14 cellular contexts compared by ENCODE assay signal in the genomic region with DNA sequence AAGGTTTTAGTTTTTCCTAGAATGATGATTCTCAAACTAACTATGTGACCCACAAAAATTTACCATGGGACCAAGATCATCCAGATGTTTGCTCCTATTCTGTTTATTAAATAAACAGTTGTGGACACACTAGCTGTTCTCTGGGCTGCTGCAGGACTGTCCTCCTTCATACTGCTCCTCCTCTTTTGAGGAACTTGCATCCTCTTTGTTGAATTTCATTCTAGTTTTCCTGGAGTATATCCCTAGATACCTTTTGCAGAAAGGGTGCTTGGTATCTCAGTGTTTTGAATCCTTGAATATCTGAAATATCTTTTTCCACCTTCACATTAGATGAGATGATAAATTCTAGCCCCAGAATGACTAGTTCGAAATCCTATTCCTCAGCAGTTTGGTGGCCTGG. TPM values are rescaled to one million over a fixed set of nuclear protein-coding genes. Genes with fewer than 3 reads are reported as not detected.
DNase-seq lines count a peak whose midpoint lies in the region; ATAC-seq and TF ChIP-seq lines count a peak whose summit lies in the region.
"Had no signal": no experiment of that assay in that cellular context is flagged by ENCODE, and none has a peak within 500 bp of the region (broad histone marks: within the 10 kb centered on the region; RNA-seq: fewer than 3 reads in every experiment).

No MANE protein-coding gene starts in this region.

- no peak overlapping the region for H3K4me3 ChIP-seq in HEK293 (ENCODE audit: low read depth, low read length)
- H3K4me3 ChIP-seq: BLaER1 treated with 17β-estradiol and CSF1 and Interleukin-3, amounts not matched to agents 10 nM and 100 nM; GM12878; GM23338 had no signal

- intact Hi-C loops in Calu3 (cut with micrococcal nuclease; ENCODE audit: unreplicated experiment): no loop called here

- DNase-seq in Calu3: no peak
- DNase-seq in foreskin keratinocyte: no peak
- DNase-seq: CD8-positive, alpha-beta T cell; DMS 273 treated with DMSO at 0.1 percent for 48 hours; DMS53; DND-41; EL had no signal

- peak overlapping the region; percentile 58 for H3K27ac Mint-ChIP-seq in Calu3 (ENCODE audit: unreplicated experiment)
- H3K27ac Mint-ChIP-seq: B cell; CD8-positive, alpha-beta T cell; GM23338 had no signal

- CTCF ChIA-PET in Calu3 (lab: Charles Lee) (no interaction called here), HEK293 (lab: Yijun Ruan, JAX) (interaction anchor here (0.6 to 7.6 kb wide), 2 partner anchors 27 to 111 kb away, joined by 3 to 40 read pairs; no protein-coding TSS in a partner anchor)

- BruUV-seq in Calu3 (replicated peaks; lab: Mats Ljungman, UMichigan): no TSS peak

- POLR2A ChIA-PET in HEK293 (lab: Yijun Ruan, JAX): no interaction called here

- H3K9me3 ChIP-seq in HEK293 (ENCODE audit: control insufficient read depth, insufficient read depth, low read depth, low read length): no peaks in the 10 kb centered on the region

- no peaks in the 10 kb centered on the region for H3K27me3 Mint-ChIP-seq in Calu3 (ENCODE audit: unreplicated experiment)
- H3K27me3 Mint-ChIP-seq: B cell had no signal

- peaks cover 17% of the 10 kb centered on the region for H3K4me1 Mint-ChIP-seq in Calu3 (ENCODE audit: low read depth, unreplicated experiment)

- no peak overlapping the region for H3K27ac ChIP-seq in HEK293 (ENCODE audit: extremely low read depth, low read depth, low read length)
- H3K27ac ChIP-seq in foreskin keratinocyte: no peak overlapping the region
- H3K27ac ChIP-seq: BLaER1 treated with 17β-estradiol and CSF1 and Interleukin-3, amounts not matched to agents 10 nM and 100 nM had no signal

- H3K4me1 ChIP-seq in HEK293 (ENCODE audit: control insufficient read depth, insufficient read depth, low read length): no peaks in the 10 kb centered on the region
- H3K4me1 ChIP-seq in foreskin keratinocyte: peaks cover 6% of the 10 kb centered on the region

- ATAC-seq in foreskin keratinocyte (no peak), HG03039 (IDR thresholded peaks at IDR 0.05; ENCODE audit: unreplicated experiment) (no peak), GM18861 (IDR thresholded peaks at IDR 0.05; ENCODE audit: unreplicated experiment) (no peak)
- ATAC-seq: CD8-positive, alpha-beta T cell; GM12878; GM23338 had no signal

- peaks cover 59% of the 10 kb centered on the region for H3K36me3 Mint-ChIP-seq in Calu3 (ENCODE audit: insufficient read depth, unreplicated experiment)

- peaks cover 3 to 10% of the 10 kb centered on the region in 2 experiments; a peak in 2 of 3 replicates for H3K36me3 ChIP-seq in HEK293 (ENCODE audit: control insufficient read depth in 2 of 2, insufficient read depth in 1 of 2, low read length in 2 of 2)

- peaks cover 3% of the 10 kb centered on the region for H3K9me3 Mint-ChIP-seq in Calu3 (ENCODE audit: low read depth, unreplicated experiment)
- H3K9me3 Mint-ChIP-seq: CD8-positive, alpha-beta T cell had no signal

- TF ChIP-seq CTCF in Calu3 (IDR thresholded peaks at IDR 0.05; ENCODE audit: unreplicated experiment): no peak
- no peak for TF ChIP-seq CTCF in HEK293 (tag by site-specific recombination; IDR thresholded peaks at IDR 0.05)
- no peak for TF ChIP-seq CTCF in foreskin keratinocyte (conservative IDR thresholded peaks at IDR 0.05)

- no peaks in the 10 kb centered on the region for H3K27me3 ChIP-seq in foreskin keratinocyte
- H3K27me3 ChIP-seq: BLaER1 treated with 17β-estradiol and CSF1 and Interleukin-3, amounts not matched to agents 10 nM and 100 nM had no signal

- no peak overlapping the region for H3K4me3 Mint-ChIP-seq in Calu3 (ENCODE audit: low read depth, unreplicated experiment)
- H3K4me3 Mint-ChIP-seq: B cell; CD8-positive, alpha-beta T cell; GM23338 had no signal

TF ChIP-seq in HEK293, 187 proteins besides CTCF, POLR2A, EP300 and RAD21:
- peak; percentile 98 for TF ChIP-seq ZNF624 (tag by site-specific recombination; IDR thresholded peaks at IDR 0.05)
- TF ChIP-seq SETDB1 (IDR thresholded peaks at IDR 0.05; ENCODE audit: insufficient read length, low read length): peak; percentile 95
- TF ChIP-seq, protein P1, sequence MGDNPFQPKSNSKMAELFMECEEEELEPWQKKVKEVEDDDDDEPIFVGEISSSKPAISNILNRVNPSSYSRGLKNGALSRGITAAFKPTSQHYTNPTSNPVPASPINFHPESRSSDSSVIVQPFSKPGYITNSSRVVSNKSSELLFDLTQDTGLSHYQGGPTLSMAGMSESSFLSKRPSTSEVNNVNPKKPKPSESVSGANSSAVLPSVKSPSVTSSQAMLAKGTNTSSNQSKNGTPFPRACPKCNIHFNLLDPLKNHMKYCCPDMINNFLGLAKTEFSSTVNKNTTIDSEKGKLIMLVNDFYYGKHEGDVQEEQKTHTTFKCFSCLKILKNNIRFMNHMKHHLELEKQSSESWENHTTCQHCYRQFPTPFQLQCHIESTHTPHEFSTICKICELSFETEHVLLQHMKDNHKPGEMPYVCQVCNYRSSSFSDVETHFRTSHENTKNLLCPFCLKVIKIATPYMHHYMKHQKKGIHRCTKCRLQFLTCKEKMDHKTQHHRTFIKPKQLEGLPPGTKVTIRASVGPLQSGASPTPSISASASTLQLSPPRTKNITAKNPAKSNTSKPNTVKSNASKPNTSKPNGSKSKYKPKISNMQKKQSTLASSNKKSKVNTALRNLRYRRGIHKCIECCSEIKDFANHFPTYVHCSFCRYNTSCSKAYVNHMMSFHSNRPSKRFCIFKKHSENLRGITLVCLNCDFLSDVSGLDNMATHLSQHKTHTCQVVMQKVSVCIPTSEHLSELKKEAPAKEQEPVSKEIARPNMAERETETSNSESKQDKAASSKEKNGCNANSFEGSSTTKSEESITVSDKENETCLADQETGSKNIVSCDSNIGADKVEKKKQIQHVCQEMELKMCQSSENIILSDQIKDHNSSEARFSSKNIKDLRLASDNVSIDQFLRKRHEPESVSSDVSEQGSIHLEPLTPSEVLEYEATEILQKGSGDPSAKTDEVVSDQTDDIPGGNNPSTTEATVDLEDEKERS (tag by site-specific recombination; IDR thresholded peaks at IDR 0.05): 0 out of 2 replicates have a peak, but pooled peaks have one; percentile 54
- TF ChIP-seq, protein P2, sequence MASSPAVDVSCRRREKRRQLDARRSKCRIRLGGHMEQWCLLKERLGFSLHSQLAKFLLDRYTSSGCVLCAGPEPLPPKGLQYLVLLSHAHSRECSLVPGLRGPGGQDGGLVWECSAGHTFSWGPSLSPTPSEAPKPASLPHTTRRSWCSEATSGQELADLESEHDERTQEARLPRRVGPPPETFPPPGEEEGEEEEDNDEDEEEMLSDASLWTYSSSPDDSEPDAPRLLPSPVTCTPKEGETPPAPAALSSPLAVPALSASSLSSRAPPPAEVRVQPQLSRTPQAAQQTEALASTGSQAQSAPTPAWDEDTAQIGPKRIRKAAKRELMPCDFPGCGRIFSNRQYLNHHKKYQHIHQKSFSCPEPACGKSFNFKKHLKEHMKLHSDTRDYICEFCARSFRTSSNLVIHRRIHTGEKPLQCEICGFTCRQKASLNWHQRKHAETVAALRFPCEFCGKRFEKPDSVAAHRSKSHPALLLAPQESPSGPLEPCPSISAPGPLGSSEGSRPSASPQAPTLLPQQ (tag by site-specific recombination; IDR thresholded peaks at IDR 0.05): no peak
- 0 out of 2 replicates have a peak, but pooled peaks have one; percentile 63 for TF ChIP-seq TRIM28 (IDR thresholded peaks at IDR 0.05; ENCODE audit: borderline replicate concordance, low read length)

RNA-seq across cellular contexts. Expression of a gene that starts 24.1 kb away (rescaled TPM):
- 194 and 219 TPM in 2 replicates for total RNA-seq in Calu3 (2022)
- 168 and 176 TPM in 2 replicates for total RNA-seq in foreskin keratinocyte
- 157 and 161 TPM in 2 replicates for polyA plus RNA-seq in foreskin keratinocyte

RNA-seq across cellular contexts. Expression of a gene that starts 33.1 kb away (rescaled TPM):
- 5.0 and 6.8 TPM in 2 replicates for total RNA-seq in Calu3 (2022)
- 2.0 and 2.1 TPM in 2 replicates for total RNA-seq in foreskin keratinocyte
- polyA plus RNA-seq in foreskin keratinocyte: 3.4 and 3.7 TPM in 2 replicates

RNA-seq across cellular contexts. Expression of a gene that starts 34.5 kb away (rescaled TPM):
- 5.7 and 7.2 TPM in 2 replicates for total RNA-seq in Calu3 (2022)
- total RNA-seq in foreskin keratinocyte: 11.7 and 12.0 TPM in 2 replicates
- polyA plus RNA-seq in foreskin keratinocyte: 16.6 and 17.7 TPM in 2 replicates

RNA-seq across cellular contexts. Expression of a gene that starts 53.3 kb away (rescaled TPM):
- total RNA-seq in Calu3 (2022) (14.2 and 17.1 TPM in 2 replicates), foreskin keratinocyte (9.4 and 11.4 TPM in 2 replicates)
- 7.0 and 7.8 TPM in 2 replicates for polyA plus RNA-seq in foreskin keratinocyte
